In the genomic region with DNA sequence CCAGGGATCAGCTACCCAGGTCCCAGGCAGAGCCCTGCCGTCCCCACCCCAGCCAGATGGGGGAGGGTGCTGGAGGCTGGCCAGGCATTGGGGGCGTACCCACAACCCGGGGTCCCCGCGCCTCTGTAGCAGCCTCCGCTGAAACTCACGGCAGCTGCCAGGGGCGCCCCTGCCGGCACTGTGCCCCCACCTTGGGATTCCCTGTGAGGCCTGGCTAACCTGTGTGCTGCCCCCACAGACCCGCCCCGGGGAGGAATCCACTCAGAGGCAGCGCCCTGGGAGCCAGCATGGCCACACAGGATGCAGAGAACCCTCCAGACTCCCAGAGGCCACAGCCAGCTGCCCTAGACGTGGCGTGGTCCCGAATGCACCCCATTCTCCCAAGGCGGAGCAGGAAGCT, we compare ENCODE assay signal across 12 cellular contexts. TPM values are rescaled to one million over a fixed set of nuclear protein-coding genes. Genes with fewer than 3 reads are reported as not detected.
DNase-seq lines count a peak whose midpoint lies in the region; ATAC-seq and TF ChIP-seq lines count a peak whose summit lies in the region.
"Had no signal": no experiment of that assay in that cellular context is flagged by ENCODE, and none has a peak within 500 bp of the region (broad histone marks: within the 10 kb centered on the region; RNA-seq: fewer than 3 reads in every experiment).

No MANE protein-coding gene starts in this region.

- no peaks in the 10 kb centered on the region for H3K9me3 ChIP-seq in right cardiac atrium (ENCODE audit: control insufficient read depth, low read length)
- no peaks in the 10 kb centered on the region for H3K9me3 ChIP-seq in right atrium auricular region
- H3K9me3 ChIP-seq in adipocyte (ENCODE audit: control insufficient read depth, low read length) = no peaks in the 10 kb centered on the region
- H3K9me3 ChIP-seq in mesenchymal stem cell (ENCODE audit: control insufficient read depth, low read length) = no peaks in the 10 kb centered on the region
- H3K9me3 ChIP-seq: colonic mucosa, SK-N-SH had no signal

- ATAC-seq in right cardiac atrium (no peak), GM21528 (IDR thresholded peaks at IDR 0.05; ENCODE audit: low FRiP score, unreplicated experiment) (no peak)

- H3K27ac ChIP-seq in right cardiac atrium (ENCODE audit: low read length) (no peak overlapping the region), right atrium auricular region (peak overlapping the region in 1 of 2 donors; percentile 80), mesenchymal stem cell (ENCODE audit: low read length, poor library complexity, severe bottlenecking) (no peak overlapping the region), caudate nucleus (ENCODE audit: low read depth, low read length) (no peak overlapping the region)
- H3K27ac ChIP-seq: colonic mucosa, neural progenitor cell had no signal

- no peak overlapping the region for H2AFZ ChIP-seq in mesenchymal stem cell (ENCODE audit: low read depth, low read length)
- H2AFZ ChIP-seq: neural progenitor cell had no signal

- no peak overlapping the region for H4K8ac ChIP-seq in mesenchymal stem cell (ENCODE audit: low read length)

- H2AK5ac ChIP-seq in mesenchymal stem cell (ENCODE audit: low read length, severe bottlenecking) = peak overlapping the region; percentile 85

- H3K36me3 ChIP-seq in right atrium auricular region (peaks cover 3% of the 10 kb centered on the region), adipocyte (ENCODE audit: control insufficient read depth, insufficient read depth, low read length, severe bottlenecking) (peaks cover 14% of the 10 kb centered on the region), mesenchymal stem cell (ENCODE audit: control insufficient read depth in 1 of 2, insufficient read depth in 2 of 2, low read depth in 1 of 2, low read length in 2 of 2) (peaks cover 17 to 50% of the 10 kb centered on the region in 2 experiments)
- H3K36me3 ChIP-seq: colonic mucosa, neural progenitor cell had no signal

- peak overlapping the region; percentile 90 for H4K91ac ChIP-seq in mesenchymal stem cell (ENCODE audit: low read length)

- no peak overlapping the region for H2BK5ac ChIP-seq in mesenchymal stem cell (ENCODE audit: low read depth, low read length, poor library complexity, severe bottlenecking)

- H2BK120ac ChIP-seq in mesenchymal stem cell (ENCODE audit: low read depth, low read length) = no peak overlapping the region

- H3K23ac ChIP-seq in mesenchymal stem cell (ENCODE audit: low read length in 2 of 2) = no peak overlapping the region

- H3K79me1 ChIP-seq in mesenchymal stem cell (replicated peaks; ENCODE audit: low read length, poor library complexity, severe bottlenecking) = peaks cover 27% of the 10 kb centered on the region

- no peak for TF ChIP-seq CTCF in right atrium auricular region (IDR thresholded peaks at IDR 0.05)

- H3K27me3 ChIP-seq in right cardiac atrium (ENCODE audit: control insufficient read depth, insufficient read depth) = no peaks in the 10 kb centered on the region
- H3K27me3 ChIP-seq in right atrium auricular region = no peaks in the 10 kb centered on the region
- no peaks in the 10 kb centered on the region for H3K27me3 ChIP-seq in adipocyte (replicated peaks; ENCODE audit: control insufficient read depth, insufficient read depth, low read length)
- H3K27me3 ChIP-seq in mesenchymal stem cell (ENCODE audit: control insufficient read depth in 1 of 2, insufficient read depth in 1 of 2, low read length in 2 of 2) = no peaks in the 10 kb centered on the region
- H3K27me3 ChIP-seq: colonic mucosa, neural progenitor cell had no signal

- H3K18ac ChIP-seq in mesenchymal stem cell (ENCODE audit: low read depth in 1 of 2, low read length in 2 of 2) = peak overlapping the region in 1 of 2 experiments; percentile 18

- peak overlapping the region in 1 of 2 experiments; percentile 77 for H3K14ac ChIP-seq in mesenchymal stem cell (ENCODE audit: low read length in 2 of 2)

- 80% methylated on average over 16 of the region's 16 CpGs for WGBS in right cardiac atrium
- whole genome bisulfite sequencing in mesenchymal stem cell = 92% methylated on average over 16 of the region's 16 CpGs

- intact Hi-C loops in right cardiac atrium (cut with DNase I) = no loop called here

- DNase-seq in right cardiac atrium (peak in 2 of 3 donors; percentile 49 to 68), right atrium auricular region (ENCODE audit: low spot score) (no peak), adipocyte (ENCODE audit: low read depth) (no peak), mesenchymal stem cell (no peak), OCI-M2 (lab: John Stamatoyannopoulos, UW; ENCODE audit: unreplicated experiment) (no peak), caudate nucleus (lab: John Stamatoyannopoulos, UW) (no peak), cerebellar cortex (ENCODE audit: low spot score) (no peak)
- DNase-seq: colonic mucosa, NCI-H187 treated with DMSO at 0.1 percent for 48 hours, SK-N-SH had no signal

- H3K4me3 ChIP-seq in right cardiac atrium (ENCODE audit: low read length) (no peak overlapping the region), right atrium auricular region (no peak overlapping the region), adipocyte (ENCODE audit: low read length) (peak overlapping the region; percentile 12), mesenchymal stem cell (ENCODE audit: insufficient read depth in 1 of 2, low read depth in 1 of 2, low read length in 2 of 2) (peak overlapping the region in 1 of 2 experiments; percentile 91)
- H3K4me3 ChIP-seq: colonic mucosa, neural progenitor cell had no signal

- H3K4me2 ChIP-seq in mesenchymal stem cell (ENCODE audit: low read length, poor library complexity, severe bottlenecking) = peak overlapping the region; percentile 46
- H3K4me2 ChIP-seq: neural progenitor cell, SK-N-SH had no signal

- no peak overlapping the region for H2BK15ac ChIP-seq in mesenchymal stem cell (ENCODE audit: low read depth, poor library complexity, severe bottlenecking)

- no peaks in the 10 kb centered on the region for H3K4me1 ChIP-seq in right cardiac atrium (ENCODE audit: control insufficient read depth, insufficient read depth, low read length)
- H3K4me1 ChIP-seq in right atrium auricular region = peaks cover 0 to 46% of the 10 kb centered on the region in 2 donors
- peaks cover 36% of the 10 kb centered on the region for H3K4me1 ChIP-seq in adipocyte (ENCODE audit: control insufficient read depth, insufficient read depth, low read length)
- peaks cover 71% of the 10 kb centered on the region for H3K4me1 ChIP-seq in mesenchymal stem cell (ENCODE audit: control insufficient read depth, insufficient read depth, low read depth, low read length)

- peak overlapping the region in 1 of 2 experiments; percentile 64 for H3K4ac ChIP-seq in mesenchymal stem cell (ENCODE audit: low read depth in 1 of 2, low read length in 2 of 2)

- H2BK12ac ChIP-seq in mesenchymal stem cell (ENCODE audit: low read length in 2 of 2) = peak overlapping the region; percentile 10 to 14

- H3K9ac ChIP-seq in adipocyte (ENCODE audit: low read length) (peak overlapping the region; percentile 89), mesenchymal stem cell (ENCODE audit: low read length) (peak overlapping the region; percentile 89)
- H3K9ac ChIP-seq: neural progenitor cell, SK-N-SH had no signal

RNA-seq across cellular contexts. Expression of gene DVL1, which starts 3.8 kb away (rescaled TPM):
- total RNA-seq in right cardiac atrium = 10 to 100 TPM; 64.4 to 87.4 (median 66.3) TPM
- polyA plus RNA-seq in right cardiac atrium = 70.0 TPM
- total RNA-seq in right atrium auricular region = 10 to 100 TPM; 75.0 to 80.2 TPM
- 26.3 TPM for polyA plus RNA-seq in mesenchymal stem cell (2013, experiment 1 of 2)
- polyA plus RNA-seq in mesenchymal stem cell (2013, experiment 2 of 2) = 26.6 TPM

RNA-seq across cellular contexts. Expression of gene MXRA8, which starts 13.0 kb away (rescaled TPM):
- total RNA-seq in right cardiac atrium (10 to 100 TPM; 21.9 to 38.8 (median 36.3) TPM), right atrium auricular region (10 to 100 TPM; 53.4 to 58.6 TPM)
- polyA plus RNA-seq in right cardiac atrium = 39.5 TPM
- polyA plus RNA-seq in mesenchymal stem cell (2013, experiment 1 of 2) = 282 TPM
- 274 TPM for polyA plus RNA-seq in mesenchymal stem cell (2013, experiment 2 of 2)

RNA-seq across cellular contexts. Expression of gene TAS1R3, which starts 14.3 kb away (rescaled TPM):
- total RNA-seq in right cardiac atrium (under 1 TPM; 0.33 to 0.51 (median 0.38) TPM), right atrium auricular region (under 1 TPM; 0.30 to 0.35 TPM)
- 0.66 TPM for polyA plus RNA-seq in right cardiac atrium
- polyA plus RNA-seq in mesenchymal stem cell (2013, experiment 1 of 2) = 0.04 TPM
- 0.04 TPM for polyA plus RNA-seq in mesenchymal stem cell (2013, experiment 2 of 2)

RNA-seq across cellular contexts. Expression of gene CPTP, which starts 20.8 kb away (rescaled TPM):
- total RNA-seq in right cardiac atrium (10 to 100 TPM; 24.0 to 29.0 (median 27.0) TPM), right atrium auricular region (10 to 100 TPM; 35.6 to 64.1 TPM)
- 53.9 TPM for polyA plus RNA-seq in right cardiac atrium
- polyA plus RNA-seq in mesenchymal stem cell (2013, experiment 1 of 2) = 17.8 TPM
- polyA plus RNA-seq in mesenchymal stem cell (2013, experiment 2 of 2) = 17.7 TPM

RNA-seq across cellular contexts. Expression of gene INTS11, which starts 20.9 kb away (rescaled TPM):
- total RNA-seq in right cardiac atrium = 10 to 100 TPM; 53.1 to 61.7 (median 58.7) TPM
- polyA plus RNA-seq in right cardiac atrium = 70.3 TPM
- total RNA-seq in right atrium auricular region = 10 to 100 TPM; 59.6 to 65.2 TPM
- 57.1 TPM for polyA plus RNA-seq in mesenchymal stem cell (2013, experiment 1 of 2)
- polyA plus RNA-seq in mesenchymal stem cell (2013, experiment 2 of 2) = 55.5 TPM

Comparison
In these comparisons a context has a peak if more than half of its experiments do, and no peak if none do; other contexts are left out.
1. DNase-seq: peak in right cardiac atrium (2 of 3); none in right atrium auricular region (single experiment), adipocyte (single experiment), mesenchymal stem cell (single experiment), OCI-M2 (single experiment), caudate nucleus (0 of 61) and cerebellar cortex (single experiment).